ENCODE assay signal across 11 cellular contexts in genomic region chr10:59047957-59048618, GRCh38.
DNase-seq lines count a peak whose midpoint lies in the region; ATAC-seq lines count a peak whose summit lies in the region.
"Had no signal": no experiment of that assay in that cellular context is flagged by ENCODE, and none has a peak within 500 bp of the region (broad histone marks: within the 10 kb centered on the region; RNA-seq: fewer than 3 reads in every experiment).

No MANE protein-coding gene starts in this region.

- ATAC-seq in GM18502 (IDR thresholded peaks at IDR 0.05; ENCODE audit: poor library complexity, unreplicated experiment) (peak; percentile 95), GM19463 (IDR thresholded peaks at IDR 0.05; ENCODE audit: unreplicated experiment) (peak; percentile 83), HG02885 (IDR thresholded peaks at IDR 0.05; ENCODE audit: poor library complexity, unreplicated experiment) (peak; percentile 94), HG03565 (IDR thresholded peaks at IDR 0.05; ENCODE audit: unreplicated experiment) (peak; percentile 96)
- ATAC-seq: WTC11 had no signal

- no peak for DNase-seq in NCI-H2227 (lab: John Stamatoyannopoulos, UW; ENCODE audit: unreplicated experiment)
- DNase-seq in stimulated activated naive CD4-positive, alpha-beta T cell (lab: John Stamatoyannopoulos, UW) = no peak
- DNase-seq in AG08396 (ENCODE audit: low spot score) = no peak
- DNase-seq in activated CD4-positive, CD25-positive, alpha-beta regulatory T cell treated with anti-CD3 and anti-CD28 coated beads, Interleukin-2, amount 50 U/mL, for 72 hours = no peak
- DNase-seq: activated naive CD4-positive, alpha-beta T cell; stimulated activated CD4-positive, alpha-beta T cell treated with anti-CD3 and anti-CD28 coated beads, Interleukin-2, amount 100 ng/mL, for 48 hours had no signal
